1 cellular context compared by ENCODE assay signal in the genomic region with DNA sequence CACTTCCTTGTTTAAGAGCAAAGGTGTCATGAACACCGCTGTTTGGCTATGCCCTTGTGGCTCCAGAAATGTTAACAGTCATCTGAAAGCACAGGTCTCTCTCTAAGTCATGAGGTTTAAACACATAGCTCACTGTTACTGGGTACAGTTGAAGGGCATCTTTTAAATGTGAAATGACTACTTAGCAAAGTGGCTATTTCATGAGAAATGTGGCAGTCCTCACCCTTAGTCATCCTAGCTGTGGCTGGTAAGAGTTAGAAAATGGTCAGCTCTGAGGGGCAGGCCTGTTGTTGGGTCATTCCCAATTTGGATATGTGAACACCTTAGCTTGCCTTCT.
TF ChIP-seq lines count a peak whose summit lies in the region.

No MANE protein-coding gene starts in this region.

TF ChIP-seq in HepG2, 621 proteins besides CTCF, POLR2A, EP300 and RAD21:
- no peak for TF ChIP-seq SRSF9 (IDR thresholded peaks at IDR 0.05; ENCODE audit: borderline replicate concordance, insufficient read depth, low read depth, low read length, poor library complexity, severe bottlenecking)
- TF ChIP-seq MAFK (conservative IDR thresholded peaks at IDR 0.05 in 1 of 2, IDR thresholded peaks at IDR 0.05 in 1 of 2; ENCODE audit: low read length in 2 of 2) = no peak
- TF ChIP-seq DR1 (CRISPR knock-in tag; IDR thresholded peaks at IDR 0.05) = no peak
- no peak for TF ChIP-seq ZNF768 (CRISPR knock-in tag; IDR thresholded peaks at IDR 0.05)
- no peak for TF ChIP-seq SMAD3 (CRISPR knock-in tag; IDR thresholded peaks at IDR 0.05)
- no peak for TF ChIP-seq ZNF326 (CRISPR knock-in tag; IDR thresholded peaks at IDR 0.05; ENCODE audit: borderline replicate concordance)
- TF ChIP-seq, protein P1, sequence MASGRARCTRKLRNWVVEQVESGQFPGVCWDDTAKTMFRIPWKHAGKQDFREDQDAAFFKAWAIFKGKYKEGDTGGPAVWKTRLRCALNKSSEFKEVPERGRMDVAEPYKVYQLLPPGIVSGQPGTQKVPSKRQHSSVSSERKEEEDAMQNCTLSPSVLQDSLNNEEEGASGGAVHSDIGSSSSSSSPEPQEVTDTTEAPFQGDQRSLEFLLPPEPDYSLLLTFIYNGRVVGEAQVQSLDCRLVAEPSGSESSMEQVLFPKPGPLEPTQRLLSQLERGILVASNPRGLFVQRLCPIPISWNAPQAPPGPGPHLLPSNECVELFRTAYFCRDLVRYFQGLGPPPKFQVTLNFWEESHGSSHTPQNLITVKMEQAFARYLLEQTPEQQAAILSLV (CRISPR knock-in tag; IDR thresholded peaks at IDR 0.05; ENCODE audit: borderline replicate concordance) = no peak
- TF ChIP-seq ARNT2 (CRISPR knock-in tag; IDR thresholded peaks at IDR 0.05; ENCODE audit: low read depth) = no peak
- TF ChIP-seq, protein P2, sequence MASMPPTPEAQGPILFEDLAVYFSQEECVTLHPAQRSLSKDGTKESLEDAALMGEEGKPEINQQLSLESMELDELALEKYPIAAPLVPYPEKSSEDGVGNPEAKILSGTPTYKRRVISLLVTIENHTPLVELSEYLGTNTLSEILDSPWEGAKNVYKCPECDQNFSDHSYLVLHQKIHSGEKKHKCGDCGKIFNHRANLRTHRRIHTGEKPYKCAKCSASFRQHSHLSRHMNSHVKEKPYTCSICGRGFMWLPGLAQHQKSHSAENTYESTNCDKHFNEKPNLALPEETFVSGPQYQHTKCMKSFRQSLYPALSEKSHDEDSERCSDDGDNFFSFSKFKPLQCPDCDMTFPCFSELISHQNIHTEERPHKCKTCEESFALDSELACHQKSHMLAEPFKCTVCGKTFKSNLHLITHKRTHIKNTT (CRISPR knock-in tag; IDR thresholded peaks at IDR 0.05) = no peak
- TF ChIP-seq ZBTB21 (CRISPR knock-in tag; IDR thresholded peaks at IDR 0.05) = no peak
